10 cellular contexts compared by ENCODE assay signal in genomic region chr2:54666131-54666637, GRCh38. TPM values are rescaled to one million over a fixed set of nuclear protein-coding genes. Genes with fewer than 3 reads are reported as not detected.
A peak's percentile ranks its signal among the peaks of the same experiment; 100 is the strongest.
DNase-seq lines count a peak whose midpoint lies in the region; ATAC-seq and TF ChIP-seq lines count a peak whose summit lies in the region.
"Had no signal": no experiment of that assay in that cellular context is flagged by ENCODE, and none has a peak within 500 bp of the region (broad histone marks: within the 10 kb centered on the region; RNA-seq: fewer than 3 reads in every experiment).

No MANE protein-coding gene starts in this region.

- no peak for ATAC-seq in stimulated activated naive CD8-positive, alpha-beta T cell treated with anti-CD3 and anti-CD28 coated beads, Interleukin-15, amount 100 ng/mL, for 72 hours
- no peak for ATAC-seq in stimulated activated naive CD8-positive, alpha-beta T cell treated with anti-CD3 and anti-CD28 coated beads, Interleukin-15, Interleukin-2, amounts not matched to agents 100 U/mL and 50 U/mL, for 24 hours
- ATAC-seq in aorta (ENCODE audit: low FRiP score) (peak; percentile 68), GM21717 (IDR thresholded peaks at IDR 0.05; ENCODE audit: unreplicated experiment) (no peak), HG03045 (IDR thresholded peaks at IDR 0.05; ENCODE audit: unreplicated experiment) (no peak)

- no peak for TF ChIP-seq CTCF in endothelial cell (IDR thresholded peaks at IDR 0.05; ENCODE audit: unreplicated experiment)

- peak overlapping the region in 1 of 2 donors; percentile 48 for H3K27ac ChIP-seq in aorta (ENCODE audit: low read depth in 1 of 2, low read length in 2 of 2)
- H3K27ac ChIP-seq: C4-2B had no signal

- peak overlapping the region; percentile 81 to 90 for H3K27ac Mint-ChIP-seq in stimulated activated naive CD8-positive, alpha-beta T cell treated with anti-CD3 and anti-CD28 coated beads, Interleukin-15, amount 100 ng/mL, for 72 hours
- H3K27ac Mint-ChIP-seq in endothelial cell (ENCODE audit: unreplicated experiment), result peak overlapping the region; percentile 70

- H3K4me1 ChIP-seq in aorta (ENCODE audit: control insufficient read depth in 1 of 2, insufficient read depth in 2 of 2, low read length in 2 of 2), result peaks cover 0 to 8% of the 10 kb centered on the region in 2 donors

- peaks cover 17% of the 10 kb centered on the region for H3K4me1 Mint-ChIP-seq in stimulated activated naive CD8-positive, alpha-beta T cell treated with anti-CD3 and anti-CD28 coated beads, Interleukin-15, amount 100 ng/mL, for 72 hours
- peaks cover 38% of the 10 kb centered on the region for H3K4me1 Mint-ChIP-seq in endothelial cell (ENCODE audit: unreplicated experiment)

- no peaks in the 10 kb centered on the region for H3K9me3 Mint-ChIP-seq in stimulated activated naive CD8-positive, alpha-beta T cell treated with anti-CD3 and anti-CD28 coated beads, Interleukin-15, amount 100 ng/mL, for 72 hours
- H3K9me3 Mint-ChIP-seq in endothelial cell (ENCODE audit: unreplicated experiment), result no peaks in the 10 kb centered on the region

- H3K4me3 Mint-ChIP-seq in stimulated activated naive CD8-positive, alpha-beta T cell treated with anti-CD3 and anti-CD28 coated beads, Interleukin-15, amount 100 ng/mL, for 72 hours, result no peak overlapping the region
- H3K4me3 Mint-ChIP-seq in endothelial cell (ENCODE audit: unreplicated experiment), result no peak overlapping the region

- H3K27me3 Mint-ChIP-seq in stimulated activated naive CD8-positive, alpha-beta T cell treated with anti-CD3 and anti-CD28 coated beads, Interleukin-15, amount 100 ng/mL, for 72 hours, result no peaks in the 10 kb centered on the region
- peaks cover 74% of the 10 kb centered on the region for H3K27me3 Mint-ChIP-seq in endothelial cell (ENCODE audit: unreplicated experiment)

- no peak for DNase-seq in stimulated activated naive CD8-positive, alpha-beta T cell treated with anti-CD3 and anti-CD28 coated beads, Interleukin-15, amount 100 ng/mL, for 72 hours
- DNase-seq in stimulated activated naive CD8-positive, alpha-beta T cell treated with anti-CD3 and anti-CD28 coated beads, Interleukin-15, Interleukin-2, amounts not matched to agents 100 U/mL and 50 U/mL, for 24 hours, result no peak
- DNase-seq in endothelial cell (ENCODE audit: low spot score), result no peak
- peak; percentile 55 for DNase-seq in midbrain (lab: John Stamatoyannopoulos, UW)
- no peak for DNase-seq in aorta
- DNase-seq in NCI-H2081 (lab: John Stamatoyannopoulos, UW), result no peak
- DNase-seq: effector memory CD4-positive, alpha-beta T cell had no signal

- H3K36me3 Mint-ChIP-seq in endothelial cell (ENCODE audit: low read depth, unreplicated experiment), result peaks cover 95% of the 10 kb centered on the region

- intact Hi-C loops in aorta (cut with DNase I), result no loop called here

- no peaks in the 10 kb centered on the region for H3K9me3 ChIP-seq in aorta (ENCODE audit: control insufficient read depth, low read length)

- peaks cover 5 to 7% of the 10 kb centered on the region in 2 donors for H3K36me3 ChIP-seq in aorta (ENCODE audit: control insufficient read depth in 1 of 2, insufficient read depth in 2 of 2, low read length in 1 of 2)

- H3K4me3 ChIP-seq in aorta (ENCODE audit: low read length in 2 of 2), result no peak overlapping the region

- WGBS in aorta, 2 donors, result 4 to 11% methylated on average over 3 of the region's 3 CpGs

- no peaks in the 10 kb centered on the region for H3K27me3 ChIP-seq in aorta (ENCODE audit: control insufficient read depth in 1 of 2, insufficient read depth in 2 of 2, low read length in 1 of 2)

RNA-seq across cellular contexts. Expression of gene EML6, which starts 57.3 kb away (rescaled TPM):
- 0.90 TPM for total RNA-seq in endothelial cell (ENCODE audit: unreplicated experiment)
- 1 to 10 TPM; 2.6 to 2.7 TPM for total RNA-seq in aorta
- polyA plus RNA-seq in aorta, result under 1 TPM in 1 of 2 donors, not detected in 1; 0.95 TPM
